1 cellular context compared by ENCODE assay signal in the genomic region with DNA sequence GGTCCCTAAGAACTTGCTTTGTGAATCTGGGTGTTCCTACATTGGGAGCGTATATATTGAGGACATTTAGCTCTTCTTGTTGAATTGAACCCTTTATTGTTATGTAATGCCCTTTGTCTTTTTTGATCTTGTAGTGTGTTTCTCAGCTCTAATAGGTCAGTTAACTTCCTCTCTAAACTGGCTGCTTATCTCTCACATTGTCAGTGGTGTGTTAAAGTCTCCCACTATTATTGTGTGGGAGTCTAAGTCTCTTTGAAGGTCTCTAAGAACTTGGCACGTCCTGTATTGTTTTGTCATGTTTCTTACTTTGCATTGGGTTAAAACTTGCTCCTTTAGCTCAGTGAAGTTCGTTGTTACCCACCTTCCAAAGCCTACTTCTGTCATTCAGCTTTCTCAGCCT.
A peak's percentile ranks its signal among the peaks of the same experiment; 100 is the strongest.
TF ChIP-seq lines count a peak whose summit lies in the region.

No MANE protein-coding gene starts in this region.

TF ChIP-seq in K562, 482 proteins besides CTCF, POLR2A, EP300 and RAD21:
- TF ChIP-seq SPI1 (IDR thresholded peaks at IDR 0.05; ENCODE audit: borderline replicate concordance, low read depth, low read length), result 0 out of 2 replicates have a peak, but pooled peaks have one; percentile 47
- 0 out of 2 replicates have a peak, but pooled peaks have one; percentile 35 for TF ChIP-seq SMARCA4 (IDR thresholded peaks at IDR 0.05)
- TF ChIP-seq, protein P1, sequence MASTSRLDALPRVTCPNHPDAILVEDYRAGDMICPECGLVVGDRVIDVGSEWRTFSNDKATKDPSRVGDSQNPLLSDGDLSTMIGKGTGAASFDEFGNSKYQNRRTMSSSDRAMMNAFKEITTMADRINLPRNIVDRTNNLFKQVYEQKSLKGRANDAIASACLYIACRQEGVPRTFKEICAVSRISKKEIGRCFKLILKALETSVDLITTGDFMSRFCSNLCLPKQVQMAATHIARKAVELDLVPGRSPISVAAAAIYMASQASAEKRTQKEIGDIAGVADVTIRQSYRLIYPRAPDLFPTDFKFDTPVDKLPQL (IDR thresholded peaks at IDR 0.05; ENCODE audit: extremely low read depth, insufficient read length), result no peak
- peak; percentile 51 for TF ChIP-seq SMARCE1 (IDR thresholded peaks at IDR 0.05)
- TF ChIP-seq NFIC (IDR thresholded peaks at IDR 0.05), result 0 out of 2 replicates have a peak, but pooled peaks have one; percentile 6
- no peak for TF ChIP-seq CEBPB (tag; IDR thresholded peaks at IDR 0.05)
- TF ChIP-seq ARID1B (IDR thresholded peaks at IDR 0.05), result peak; percentile 56; the same call in 1 of the 2 replicates
- TF ChIP-seq TRIM24 (IDR thresholded peaks at IDR 0.05), result 0 out of 4 replicates have a peak, but pooled peaks of 1 of the 2 experiments have one; percentile 33
- TF ChIP-seq CHAMP1 (IDR thresholded peaks at IDR 0.05), result 0 out of 2 replicates have a peak, but pooled peaks have one; percentile 28
- TF ChIP-seq EHMT2 (IDR thresholded peaks at IDR 0.05), result peak; percentile 34; the same call in 1 of the 2 replicates
- TF ChIP-seq SOX6 (IDR thresholded peaks at IDR 0.05), result peak; percentile 90
- TF ChIP-seq DPF2 (IDR thresholded peaks at IDR 0.05), result peak; percentile 59; the same call in 1 of the 2 replicates
- 0 out of 2 replicates have a peak, but pooled peaks have one; percentile 16 for TF ChIP-seq FOXM1 (IDR thresholded peaks at IDR 0.05; ENCODE audit: low read depth)
- TF ChIP-seq FOXM1 (CRISPR knock-in tag; IDR thresholded peaks at IDR 0.05; ENCODE audit: low read depth), result no peak
- peak; percentile 60 for TF ChIP-seq EGR1 (conservative IDR thresholded peaks at IDR 0.05)
- TF ChIP-seq CBFA2T3 (IDR thresholded peaks at IDR 0.05), result peak; percentile 24; the same call in 1 of the 2 replicates
- TF ChIP-seq FOXJ2 (tag; IDR thresholded peaks at IDR 0.05), result no peak
- no peak for TF ChIP-seq ZNF696 (CRISPR knock-in tag; conservative IDR thresholded peaks at IDR 0.05)
- TF ChIP-seq HMBOX1 (IDR thresholded peaks at IDR 0.05), result peak; percentile 70
